17 cellular contexts compared by ENCODE assay signal in genomic region chr7:2879354-2879753, GRCh38.
"Had no signal": no experiment of that assay in that cellular context is flagged by ENCODE, and none has a peak within 500 bp of the region (broad histone marks: within the 10 kb centered on the region; RNA-seq: fewer than 3 reads in every experiment).

No MANE protein-coding gene starts in this region.

- H3K27ac Mint-ChIP-seq: activated T-helper 2 cell treated with anti-CD3 and anti-CD28 coated beads, Interferon-gamma antibody, Interleukin-2, Interleukin-4, amounts not matched to agents 10 μg/mL and 5 μg/mL and 100 μg/mL, durations not matched to agents 14 hours and 24 hours and 36 hours; stimulated activated effector memory CD8-positive, alpha-beta T cell treated with anti-CD3 and anti-CD28 coated beads, Interleukin-12 subunit alpha, Interleukin-12 subunit beta, amount 100 ng/mL, for 72 hours; T-helper 2 cell treated with Interferon-gamma antibody and Interleukin-4, amounts not matched to agents 5 μg/mL and 100 μg/mL, for 36 hours had no signal

- H3K9me3 ChIP-seq: adrenal gland, gastrocnemius medialis, heart right ventricle, neutrophil, tibial artery had no signal

- H3K36me3 ChIP-seq: adrenal gland, gastrocnemius medialis, heart right ventricle, neutrophil, tibial artery had no signal

- DNase-seq: activated CD4-positive, CD25-positive, alpha-beta regulatory T cell; adrenal gland; erythroblast; gastrocnemius medialis; heart right ventricle; left colon; midbrain; stimulated activated CD4-positive, alpha-beta T cell treated with anti-CD3 and anti-CD28 coated beads, Interleukin-12 subunit alpha, Interleukin-12 subunit beta, amount 100 ng/mL, for 4 hours; tibial artery had no signal

- H3K4me3 ChIP-seq: adrenal gland, gastrocnemius medialis, heart right ventricle, lung, tibial artery had no signal

- FAIRE-seq: islet of Langerhans had no signal

- H3K4me1 ChIP-seq: adrenal gland, gastrocnemius medialis, heart right ventricle, tibial artery had no signal

- H3K27me3 ChIP-seq: adrenal gland had no signal

- H3K4me3 Mint-ChIP-seq: activated naive CD4-positive, alpha-beta T cell treated with anti-CD3 and anti-CD28 coated beads, Interleukin-2, amount 10 ng/mL, durations not matched to agents 7 days and 5 days; stimulated activated effector memory CD8-positive, alpha-beta T cell treated with anti-CD3 and anti-CD28 coated beads, Interleukin-12 subunit alpha, Interleukin-12 subunit beta, amount 100 ng/mL, for 72 hours had no signal

- ATAC-seq: gastrocnemius medialis; heart right ventricle; left colon; stimulated activated effector memory CD8-positive, alpha-beta T cell treated with anti-CD3 and anti-CD28 coated beads, Interleukin-12 subunit alpha, Interleukin-12 subunit beta, amount 100 ng/mL, for 72 hours had no signal

- H3K36me3 Mint-ChIP-seq: activated naive CD4-positive, alpha-beta T cell treated with anti-CD3 and anti-CD28 coated beads, Interleukin-2, amount 10 ng/mL, durations not matched to agents 7 days and 5 days; stimulated activated effector memory CD8-positive, alpha-beta T cell treated with anti-CD3 and anti-CD28 coated beads, Interleukin-12 subunit alpha, Interleukin-12 subunit beta, amount 100 ng/mL, for 72 hours had no signal

- H3K27me3 Mint-ChIP-seq: activated CD4-positive, alpha-beta T cell treated with anti-CD3 and anti-CD28 coated beads, Interleukin-2, amount 10 ng/mL, durations not matched to agents 24 days and 14 days; activated naive CD4-positive, alpha-beta T cell treated with anti-CD3 and anti-CD28 coated beads, Interleukin-2, amount 10 ng/mL, durations not matched to agents 7 days and 5 days had no signal

- H3K9me3 Mint-ChIP-seq: activated CD4-positive, alpha-beta T cell treated with anti-CD3 and anti-CD28 coated beads, Interleukin-2, amount 10 ng/mL, durations not matched to agents 24 days and 14 days; activated naive CD4-positive, alpha-beta T cell treated with anti-CD3 and anti-CD28 coated beads, Interleukin-2, amount 10 ng/mL, durations not matched to agents 7 days and 5 days; activated T-helper 2 cell treated with anti-CD3 and anti-CD28 coated beads, Interferon-gamma antibody, Interleukin-2, Interleukin-4, amounts not matched to agents 10 μg/mL and 5 μg/mL and 100 μg/mL, durations not matched to agents 14 hours and 24 hours and 36 hours; stimulated activated effector memory CD8-positive, alpha-beta T cell treated with anti-CD3 and anti-CD28 coated beads, Interleukin-12 subunit alpha, Interleukin-12 subunit beta, amount 100 ng/mL, for 72 hours; T-helper 2 cell treated with Interferon-gamma antibody and Interleukin-4, amounts not matched to agents 5 μg/mL and 100 μg/mL, for 36 hours had no signal

- H3K27ac ChIP-seq: adrenal gland, gastrocnemius medialis, heart right ventricle, neutrophil, tibial artery had no signal
